ENCODE assay signal across 13 cellular contexts in the genomic region with DNA sequence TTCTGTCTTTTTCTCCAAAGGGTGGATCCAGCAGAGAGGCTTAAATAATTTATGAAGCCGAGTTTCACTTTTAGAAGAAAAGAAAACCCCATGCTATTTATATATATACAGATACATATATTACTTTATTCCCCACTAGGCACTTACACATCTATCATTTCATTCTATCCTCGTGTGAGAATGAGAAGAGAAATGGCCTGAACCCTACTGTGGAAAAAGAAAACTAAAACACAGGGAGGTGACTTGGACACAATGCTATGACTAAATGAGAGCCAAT.
"Had no signal": no experiment of that assay in that cellular context is flagged by ENCODE, and none has a peak within 500 bp of the region (broad histone marks: within the 10 kb centered on the region; RNA-seq: fewer than 3 reads in every experiment).

No MANE protein-coding gene starts in this region.

- H3K36me3 ChIP-seq: esophagus squamous epithelium, prostate gland, thoracic aorta had no signal

- H3K27me3 ChIP-seq: esophagus squamous epithelium had no signal

- H3K9me3 ChIP-seq: esophagus squamous epithelium, prostate gland, thoracic aorta had no signal

- H3K4me1 ChIP-seq: prostate gland had no signal

- H3K4me3 ChIP-seq: esophagus squamous epithelium, lung, prostate gland, thoracic aorta had no signal

- ATAC-seq: effector memory CD8-positive, alpha-beta T cell; stimulated activated memory B cell treated with anti-CD40 and anti-IgM and Interleukin-4, amounts not matched to agents 10 μg/mL and 1 μg/mL and 100 μg/mL, for 72 hours had no signal

- DNase-seq: activated CD4-positive, alpha-beta T cell treated with anti-CD3 and anti-CD28 coated beads, Interleukin-2, amount 50 U/mL, for 4 hours; activated gamma-delta T cell; effector memory CD8-positive, alpha-beta T cell; esophagus squamous epithelium; hypothalamus; islet precursor cell; midbrain; right cardiac atrium; stimulated activated CD4-positive, alpha-beta T cell treated with anti-CD3 and anti-CD28 coated beads, Interleukin-4, amount 100 ng/mL, for 4 hours had no signal

- H3K27ac ChIP-seq: esophagus squamous epithelium, prostate gland, thoracic aorta had no signal
